ENCODE assay signal across 34 cellular contexts in genomic region chr7:27487509-27487908, GRCh38.
"Had no signal": no experiment of that assay in that cellular context is flagged by ENCODE, and none has a peak within 500 bp of the region (broad histone marks: within the 10 kb centered on the region; RNA-seq: fewer than 3 reads in every experiment).

No MANE protein-coding gene starts in this region.

- H3K27ac ChIP-seq: KMS-11 had no signal

- H3K4me2 ChIP-seq: KMS-11 had no signal

- H3K36me3 ChIP-seq: MG63 had no signal

- H3K27me3 ChIP-seq: MG63 had no signal

- H3K4me3 ChIP-seq: MG63 had no signal

- DNase-seq: Kasumi-1, KG1, MG63, MM.1S, MV-4-11, NCI-H1048, NCI-H1092, NCI-H1092 treated with DMSO at 0.1 percent for 48 hours, NCI-H1105, NCI-H1105 treated with DMSO at 0.1 percent for 48 hours, NCI-H1417, NCI-H1417 treated with DMSO at 0.1 percent for 48 hours, NCI-H1436, NCI-H1436 treated with DMSO at 0.1 percent for 48 hours, NCI-H146, NCI-H1694, NCI-H1694 treated with DMSO at 0.1 percent for 48 hours, NCI-H187, NCI-H187 treated with DMSO at 0.1 percent for 48 hours, NCI-H1930, NCI-H2029, NCI-H2029 treated with DMSO at 0.1 percent for 48 hours, NCI-H2081, NCI-H2081 treated with DMSO at 0.1 percent for 48 hours, NCI-H2107, NCI-H2171, NCI-H2171 treated with DMSO at 0.1 percent for 48 hours, NCI-H2227 treated with DMSO at 0.1 percent for 48 hours, NCI-H226, NCI-H345, NCI-H446, NCI-H446 treated with DMSO at 0.1 percent for 48 hours, NCI-H510A had no signal

- H3K9ac ChIP-seq: KMS-11 had no signal
